1 cellular context compared by ENCODE assay signal in the genomic region with DNA sequence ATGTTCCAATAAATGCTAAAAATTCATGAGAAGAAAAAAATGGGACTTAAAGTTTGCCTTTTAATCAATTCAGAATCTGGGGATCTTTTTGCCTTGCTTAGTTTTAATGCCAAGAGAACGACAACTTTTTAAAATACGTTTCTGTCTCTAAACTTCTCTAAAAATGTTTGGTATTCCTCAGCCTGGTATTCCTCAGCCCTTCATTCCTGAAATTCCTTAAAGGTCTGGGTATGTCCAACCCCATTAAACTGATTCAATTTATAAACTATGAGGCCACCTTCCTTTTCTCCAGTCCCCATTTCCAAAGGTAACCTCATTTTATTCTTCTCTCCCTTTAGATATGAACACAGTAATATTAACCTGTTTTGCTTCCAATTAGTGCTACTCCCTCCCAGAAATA.
TF ChIP-seq lines count a peak whose summit lies in the region.

No MANE protein-coding gene starts in this region.

TF ChIP-seq in SK-N-SH treated with all-trans-retinoic acid at 6 μM for 48 hours, 23 proteins besides CTCF, POLR2A, EP300 and RAD21 (continued from another document):
- TF ChIP-seq, protein P1, sequence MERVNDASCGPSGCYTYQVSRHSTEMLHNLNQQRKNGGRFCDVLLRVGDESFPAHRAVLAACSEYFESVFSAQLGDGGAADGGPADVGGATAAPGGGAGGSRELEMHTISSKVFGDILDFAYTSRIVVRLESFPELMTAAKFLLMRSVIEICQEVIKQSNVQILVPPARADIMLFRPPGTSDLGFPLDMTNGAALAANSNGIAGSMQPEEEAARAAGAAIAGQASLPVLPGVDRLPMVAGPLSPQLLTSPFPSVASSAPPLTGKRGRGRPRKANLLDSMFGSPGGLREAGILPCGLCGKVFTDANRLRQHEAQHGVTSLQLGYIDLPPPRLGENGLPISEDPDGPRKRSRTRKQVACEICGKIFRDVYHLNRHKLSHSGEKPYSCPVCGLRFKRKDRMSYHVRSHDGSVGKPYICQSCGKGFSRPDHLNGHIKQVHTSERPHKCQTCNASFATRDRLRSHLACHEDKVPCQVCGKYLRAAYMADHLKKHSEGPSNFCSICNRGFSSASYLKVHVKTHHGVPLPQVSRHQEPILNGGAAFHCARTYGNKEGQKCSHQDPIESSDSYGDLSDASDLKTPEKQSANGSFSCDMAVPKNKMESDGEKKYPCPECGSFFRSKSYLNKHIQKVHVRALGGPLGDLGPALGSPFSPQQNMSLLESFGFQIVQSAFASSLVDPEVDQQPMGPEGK (CRISPR knock-in tag; IDR thresholded peaks at IDR 0.05; ENCODE audit: borderline replicate concordance) = 0 out of 2 replicates have a peak, but pooled peaks have one; percentile 12
- TF ChIP-seq PPARA (CRISPR knock-in tag; IDR thresholded peaks at IDR 0.05; ENCODE audit: borderline replicate concordance) = no peak
- TF ChIP-seq, protein P2, sequence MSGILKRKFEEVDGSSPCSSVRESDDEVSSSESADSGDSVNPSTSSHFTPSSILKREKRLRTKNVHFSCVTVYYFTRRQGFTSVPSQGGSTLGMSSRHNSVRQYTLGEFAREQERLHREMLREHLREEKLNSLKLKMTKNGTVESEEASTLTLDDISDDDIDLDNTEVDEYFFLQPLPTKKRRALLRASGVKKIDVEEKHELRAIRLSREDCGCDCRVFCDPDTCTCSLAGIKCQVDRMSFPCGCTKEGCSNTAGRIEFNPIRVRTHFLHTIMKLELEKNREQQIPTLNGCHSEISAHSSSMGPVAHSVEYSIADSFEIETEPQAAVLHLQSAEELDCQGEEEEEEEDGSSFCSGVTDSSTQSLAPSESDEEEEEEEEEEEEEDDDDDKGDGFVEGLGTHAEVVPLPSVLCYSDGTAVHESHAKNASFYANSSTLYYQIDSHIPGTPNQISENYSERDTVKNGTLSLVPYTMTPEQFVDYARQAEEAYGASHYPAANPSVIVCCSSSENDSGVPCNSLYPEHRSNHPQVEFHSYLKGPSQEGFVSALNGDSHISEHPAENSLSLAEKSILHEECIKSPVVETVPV (CRISPR knock-in tag; IDR thresholded peaks at IDR 0.05) = peak; percentile 26; the same call in 1 of the 2 replicates
- no peak for TF ChIP-seq ZC3H10 (CRISPR knock-in tag; IDR thresholded peaks at IDR 0.05)
- TF ChIP-seq GLIS3 (CRISPR knock-in tag; IDR thresholded peaks at IDR 0.05) = no peak
